11 cellular contexts compared by ENCODE assay signal in genomic region chr17:4658478-4659305, GRCh38. TPM values are rescaled to one million over a fixed set of nuclear protein-coding genes. Genes with fewer than 3 reads are reported as not detected.
DNase-seq lines count a peak whose midpoint lies in the region; ATAC-seq and TF ChIP-seq lines count a peak whose summit lies in the region.
"Had no signal": no experiment of that assay in that cellular context is flagged by ENCODE, and none has a peak within 500 bp of the region (broad histone marks: within the 10 kb centered on the region; RNA-seq: fewer than 3 reads in every experiment).

No MANE protein-coding gene starts in this region.

- H3K36me3 Mint-ChIP-seq in naive thymus-derived CD8-positive, alpha-beta T cell: no peaks in the 10 kb centered on the region

- H3K27me3 ChIP-seq in MG63: no peaks in the 10 kb centered on the region

- intact Hi-C loops in mucosa of descending colon (cut with DNase I, micrococcal nuclease): no loop called here
- intact Hi-C loops in head of caudate nucleus (cut with DNase I): no loop called here

- no peak overlapping the region for H3K4me3 Mint-ChIP-seq in naive thymus-derived CD8-positive, alpha-beta T cell

- H3K4me3 ChIP-seq in MG63 (no peak overlapping the region), mucosa of descending colon (no peak overlapping the region)

- peaks cover 0 to 15% (median 2%) of the 10 kb centered on the region in 5 donors for H3K27me3 Mint-ChIP-seq in naive thymus-derived CD8-positive, alpha-beta T cell

- H3K36me3 ChIP-seq in MG63 (no peaks in the 10 kb centered on the region), mucosa of descending colon (ENCODE audit: low read depth) (no peaks in the 10 kb centered on the region)

- H3K4me1 ChIP-seq in mucosa of descending colon (ENCODE audit: low read depth): no peaks in the 10 kb centered on the region

- POLR2A ChIA-PET in naive thymus-derived CD8-positive, alpha-beta T cell (lab: Charles Lee): no interaction called here

- H3K9me3 Mint-ChIP-seq in naive thymus-derived CD8-positive, alpha-beta T cell: no peaks in the 10 kb centered on the region

- H3K4me1 Mint-ChIP-seq in naive thymus-derived CD8-positive, alpha-beta T cell: peaks cover 0 to 5% (median under 1%) of the 10 kb centered on the region in 4 donors

- ATAC-seq in mucosa of descending colon (peak; percentile 34), HG02623 (IDR thresholded peaks at IDR 0.05; ENCODE audit: unreplicated experiment) (no peak)
- ATAC-seq in naive thymus-derived CD8-positive, alpha-beta T cell: no peak

- H3K9me3 ChIP-seq in MG63: no peaks in the 10 kb centered on the region
- no peaks in the 10 kb centered on the region for H3K9me3 ChIP-seq in mucosa of descending colon

- no peak for TF ChIP-seq CTCF in mucosa of descending colon (IDR thresholded peaks at IDR 0.05)

- peak overlapping the region in 1 of 10 donors; percentile 25 for H3K27ac Mint-ChIP-seq in naive thymus-derived CD8-positive, alpha-beta T cell

- DNase-seq in CMK (ENCODE audit: low read depth) (peak; percentile 68), MG63 (peak; percentile 11), mucosa of descending colon (no peak), head of caudate nucleus (no peak), medulla oblongata (ENCODE audit: extremely low spot score) (no peak)
- peak; percentile 25 for DNase-seq in activated naive CD4-positive, alpha-beta T cell treated with anti-CD3 and anti-CD28 coated beads, Interleukin-2, amount 50 U/mL, for 16 hours
- no peak for DNase-seq in naive thymus-derived CD8-positive, alpha-beta T cell
- DNase-seq: left cardiac atrium, NCI-H446 treated with DMSO at 0.1 percent for 48 hours had no signal

RNA-seq across cellular contexts. Expression of gene ALOX15, which starts 17.2 kb away (rescaled TPM):
- not detected in 2 replicates for total RNA-seq in MG63 (2014; rRNA removed; shearing (Covaris generic); ENCODE audit: low replicate concordance)
- total RNA-seq in mucosa of descending colon: 1 to 10 TPM in 1 of 3 donors, under 1 TPM in 2; 0.10 to 1.7 (median 0.23) TPM
- total RNA-seq in naive thymus-derived CD8-positive, alpha-beta T cell: under 1 TPM; 0.60 TPM
- polyA plus RNA-seq in naive thymus-derived CD8-positive, alpha-beta T cell: not detected
- total RNA-seq: T-helper 2 cell treated with Interferon-gamma antibody and Interleukin-4, amounts not matched to agents 100 ng/mL and 5 ng/mL, for 36 hours had no signal

RNA-seq across cellular contexts. Expression of gene PELP1, which starts 45.2 kb away (rescaled TPM):
- total RNA-seq in MG63 (2014; rRNA removed; shearing (Covaris generic); ENCODE audit: low replicate concordance): 13.6 and 15.7 TPM in 2 replicates
- 10 to 100 TPM; 30.1 to 51.2 (median 35.6) TPM for total RNA-seq in mucosa of descending colon
- total RNA-seq in naive thymus-derived CD8-positive, alpha-beta T cell: 10 to 100 TPM; 70.6 to 71.3 TPM
- 10 to 100 TPM in 2 of 3 donors, 1 to 10 TPM in 1; 8.9 to 13.3 (median 12.1) TPM for polyA plus RNA-seq in naive thymus-derived CD8-positive, alpha-beta T cell

RNA-seq across cellular contexts. Expression of gene ARRB2, which starts 51.7 kb away (rescaled TPM):
- total RNA-seq in MG63 (2014; rRNA removed; shearing (Covaris generic); ENCODE audit: low replicate concordance): 5.7 and 10.5 TPM in 2 replicates
- 10 to 100 TPM; 29.7 to 56.5 (median 49.9) TPM for total RNA-seq in mucosa of descending colon
- 100 to 1,000 TPM; 402 to 413 TPM for total RNA-seq in naive thymus-derived CD8-positive, alpha-beta T cell
- 10 to 100 TPM; 47.0 to 60.5 (median 49.4) TPM for polyA plus RNA-seq in naive thymus-derived CD8-positive, alpha-beta T cell

Comparison
In these comparisons a context has a peak if more than half of its experiments do, and no peak if none do; other contexts are left out.
1. DNase-seq: peak in CMK (single experiment), MG63 (single experiment) and activated naive CD4-positive, alpha-beta T cell treated with anti-CD3 and anti-CD28 coated beads, Interleukin-2, amount 50 U/mL, for 16 hours (single experiment); none in mucosa of descending colon (0 of 3), naive thymus-derived CD8-positive, alpha-beta T cell (0 of 10), head of caudate nucleus (0 of 42) and medulla oblongata (single experiment).
2. RNA of gene ARRB2, which starts 51.7 kb away (total RNA-seq): 402 to 413 TPM in naive thymus-derived CD8-positive, alpha-beta T cell; 29.7 to 56.5 TPM in mucosa of descending colon and 5.7 to 10.5 TPM in MG63; every median in the first group is over 4 times any median in the second.